In genomic region chr20:57059055-57059617, GRCh38 we compare ENCODE assay signal across 33 cellular contexts.
"Had no signal": no experiment of that assay in that cellular context is flagged by ENCODE, and none has a peak within 500 bp of the region (broad histone marks: within the 10 kb centered on the region; RNA-seq: fewer than 3 reads in every experiment).

No MANE protein-coding gene starts in this region.

- H3K9me3 Mint-ChIP-seq: activated B cell treated with CpG ODN at 0.5 μM for 24 hours; activated CD8-positive, alpha-beta T cell treated with anti-CD3 and anti-CD28 coated beads for 36 hours; activated naive CD4-positive, alpha-beta T cell treated with anti-CD3 and anti-CD28 coated beads, Interleukin-2, amount 10 ng/mL, durations not matched to agents 7 days and 5 days; activated naive CD8-positive, alpha-beta T cell treated with anti-CD3 and anti-CD28 coated beads, Interleukin-2, amount 10 ng/mL, durations not matched to agents 7 days and 5 days; effector memory CD8-positive, alpha-beta T cell; immature natural killer cell; mesothelial cell of epicardium; stimulated activated naive B cell treated with anti-CD40 and anti-IgM and Interleukin-4, amounts not matched to agents 10 μg/mL and 1 μg/mL and 100 μg/mL, for 72 hours had no signal

- H3K4me2 ChIP-seq: neural progenitor cell, smooth muscle cell had no signal

- H3K4me3 Mint-ChIP-seq: activated B cell treated with CpG ODN at 0.5 μM for 24 hours; activated CD8-positive, alpha-beta T cell treated with anti-CD3 and anti-CD28 coated beads for 36 hours; activated naive CD4-positive, alpha-beta T cell treated with anti-CD3 and anti-CD28 coated beads, Interleukin-2, amount 10 ng/mL, durations not matched to agents 7 days and 5 days; activated naive CD8-positive, alpha-beta T cell treated with anti-CD3 and anti-CD28 coated beads, Interleukin-2, amount 10 ng/mL, durations not matched to agents 7 days and 5 days; brain; mesothelial cell of epicardium; naive B cell; neural progenitor cell; stimulated activated naive B cell treated with anti-CD40 and anti-IgM and Interleukin-4, amounts not matched to agents 10 μg/mL and 1 μg/mL and 100 μg/mL, for 72 hours had no signal

- H3K9me3 ChIP-seq: ascending aorta, gastroesophageal sphincter, psoas muscle, stomach, thyroid gland, upper lobe of left lung had no signal

- ATAC-seq: activated CD8-positive, alpha-beta T cell treated with anti-CD3 and anti-CD28 coated beads for 36 hours; effector memory CD8-positive, alpha-beta T cell; gastroesophageal sphincter; left colon; psoas muscle; stimulated activated naive B cell treated with anti-CD40 and anti-IgM and Interleukin-4, amounts not matched to agents 10 μg/mL and 1 μg/mL and 100 μg/mL, for 72 hours had no signal

- FAIRE-seq: endothelial cell of umbilical vein, kidney had no signal

- H3K27me3 ChIP-seq: ascending aorta, thyroid gland, upper lobe of left lung had no signal

- H3K79me2 ChIP-seq: parathyroid adenoma had no signal

- H3K4me1 Mint-ChIP-seq: activated B cell treated with CpG ODN at 0.5 μM for 24 hours; brain; immature natural killer cell; stimulated activated naive B cell treated with anti-CD40 and anti-IgM and Interleukin-4, amounts not matched to agents 10 μg/mL and 1 μg/mL and 100 μg/mL, for 72 hours had no signal

- H3K4me1 ChIP-seq: ascending aorta, gastroesophageal sphincter, parathyroid adenoma, psoas muscle, stomach, upper lobe of left lung had no signal

- H3K36me3 Mint-ChIP-seq: activated naive CD4-positive, alpha-beta T cell treated with anti-CD3 and anti-CD28 coated beads, Interleukin-2, amount 10 ng/mL, durations not matched to agents 7 days and 5 days; activated naive CD8-positive, alpha-beta T cell treated with anti-CD3 and anti-CD28 coated beads, Interleukin-2, amount 10 ng/mL, durations not matched to agents 7 days and 5 days; brain; immature natural killer cell; mesothelial cell of epicardium; naive B cell; neural progenitor cell; stimulated activated naive B cell treated with anti-CD40 and anti-IgM and Interleukin-4, amounts not matched to agents 10 μg/mL and 1 μg/mL and 100 μg/mL, for 72 hours had no signal

- H3K4me3 ChIP-seq: ascending aorta, cardiac muscle cell, coronary artery, gastroesophageal sphincter, neural progenitor cell, psoas muscle, smooth muscle cell, stomach, thyroid gland, upper lobe of left lung had no signal

- DNase-seq: activated B cell treated with CpG ODN at 0.5 μM for 24 hours; activated CD8-positive, alpha-beta T cell treated with anti-CD3 and anti-CD28 coated beads for 36 hours; activated effector memory CD4-positive, alpha-beta T cell treated with Interleukin-2 at 50 U/mL for 16 hours; activated naive CD4-positive, alpha-beta T cell treated with anti-CD3 and anti-CD28 coated beads, Interleukin-2, amount 10 ng/mL, durations not matched to agents 7 days and 5 days; activated naive CD8-positive, alpha-beta T cell treated with anti-CD3 and anti-CD28 coated beads, Interleukin-2, amount 10 ng/mL, durations not matched to agents 7 days and 5 days; activated T-cell treated with anti-CD3 and anti-CD28 coated beads, Interleukin-2, amount 50 U/mL, for 48 hours; effector memory CD8-positive, alpha-beta T cell; head of caudate nucleus; hypothalamus; immature natural killer cell; kidney; left colon; mammary epithelial cell; naive B cell; occipital lobe; psoas muscle; stimulated activated CD4-positive, alpha-beta T cell treated with anti-CD3 and anti-CD28 coated beads, Interleukin-1b, Interleukin-23, amount 100 ng/mL, for 48 hours; stimulated activated CD4-positive, alpha-beta T cell treated with anti-CD3 and anti-CD28 coated beads, Interleukin-4, amount 100 ng/mL, for 4 hours; stimulated activated CD8-positive, alpha-beta memory T cell treated with anti-CD3 and anti-CD28 coated beads, Interleukin-4, amount 100 ng/mL, for 48 hours; stimulated activated naive B cell treated with anti-CD40 and anti-IgM and Interleukin-4, amounts not matched to agents 10 μg/mL and 1 μg/mL and 100 μg/mL, for 72 hours; stomach; thyroid gland; upper lobe of left lung had no signal

- H3K27ac ChIP-seq: ascending aorta, cardiac muscle cell, coronary artery, gastroesophageal sphincter, neural progenitor cell, parathyroid adenoma, psoas muscle, stomach, thyroid gland, upper lobe of left lung had no signal

- H2AFZ ChIP-seq: neural progenitor cell, parathyroid adenoma had no signal

- H3K27ac Mint-ChIP-seq: activated B cell treated with CpG ODN at 0.5 μM for 24 hours; activated CD8-positive, alpha-beta T cell treated with anti-CD3 and anti-CD28 coated beads for 36 hours; activated naive CD4-positive, alpha-beta T cell treated with anti-CD3 and anti-CD28 coated beads, Interleukin-2, amount 10 ng/mL, durations not matched to agents 7 days and 5 days; activated naive CD8-positive, alpha-beta T cell treated with anti-CD3 and anti-CD28 coated beads, Interleukin-2, amount 10 ng/mL, durations not matched to agents 7 days and 5 days; brain; effector memory CD8-positive, alpha-beta T cell; immature natural killer cell; mesothelial cell of epicardium; naive B cell; neural progenitor cell; stimulated activated naive B cell treated with anti-CD40 and anti-IgM and Interleukin-4, amounts not matched to agents 10 μg/mL and 1 μg/mL and 100 μg/mL, for 72 hours had no signal

- H3K36me3 ChIP-seq: ascending aorta, cardiac muscle cell, gastroesophageal sphincter, neural progenitor cell, stomach, thyroid gland, upper lobe of left lung had no signal
